Comparison of ENCODE assay signal across 17 cellular contexts in genomic region chr10:113111260-113111659, GRCh38.
DNase-seq lines count a peak whose midpoint lies in the region; FAIRE-seq and TF ChIP-seq lines count a peak whose summit lies in the region.
"Had no signal": no experiment of that assay in that cellular context is flagged by ENCODE, and none has a peak within 500 bp of the region (broad histone marks: within the 10 kb centered on the region; RNA-seq: fewer than 3 reads in every experiment).

No MANE protein-coding gene starts in this region.

- no TSS peak for BruUV-seq in mammary epithelial cell (replicated peaks; lab: Mats Ljungman, UMichigan)

- no peak overlapping the region for H3K18ac ChIP-seq in mesenchymal stem cell (ENCODE audit: low read depth in 1 of 2, low read length in 2 of 2)

- H3K9ac ChIP-seq in mammary epithelial cell (ENCODE audit: insufficient read depth, low read length) (no peak overlapping the region), keratinocyte (ENCODE audit: control insufficient read depth, extremely low read depth, insufficient read depth, low read length) (no peak overlapping the region), subcutaneous abdominal adipose tissue (ENCODE audit: low read length in 5 of 5) (no peak overlapping the region), mesenchymal stem cell (ENCODE audit: low read length) (no peak overlapping the region)
- H3K9ac ChIP-seq: BLaER1 had no signal

- WGBS in mammary epithelial cell (ENCODE audit: low coverage, missing lambda C conversion rate): 97% methylated on average over 3 of the region's 3 CpGs
- 99% methylated on average over 3 of the region's 3 CpGs for whole genome bisulfite sequencing in mesenchymal stem cell

- H2AK5ac ChIP-seq in mesenchymal stem cell (ENCODE audit: low read length, severe bottlenecking): no peak overlapping the region

- H4K20me1 ChIP-seq in mammary epithelial cell (ENCODE audit: insufficient read depth, low read length): no peaks in the 10 kb centered on the region
- no peaks in the 10 kb centered on the region for H4K20me1 ChIP-seq in keratinocyte (ENCODE audit: control insufficient read depth, extremely low read depth, insufficient read depth, low read length)

- dilution Hi-C loops in mammary epithelial cell (cut with HindIII; ENCODE audit: low sequenced_read_pairs): no loop called here
- dilution Hi-C loops in keratinocyte (cut with MboI; ENCODE audit: extremely low pct_ligation_motif_present, low sequenced_read_pairs): no loop called here

- H3K4me3 ChIP-seq in breast epithelium (no peak overlapping the region), mammary epithelial cell (replicated peaks in 1 of 3; ENCODE audit: insufficient read depth in 1 of 3, low read depth in 2 of 3, low read length in 3 of 3) (no peak overlapping the region), keratinocyte (ENCODE audit: control insufficient read depth in 2 of 3, extremely low read depth in 1 of 3, insufficient read depth in 2 of 3, low read depth in 1 of 3, low read length in 3 of 3) (no peak overlapping the region), subcutaneous abdominal adipose tissue (ENCODE audit: low read depth in 1 of 5, low read length in 5 of 5) (no peak overlapping the region), mesenchymal stem cell (ENCODE audit: insufficient read depth in 1 of 2, low read depth in 1 of 2, low read length in 2 of 2) (no peak overlapping the region)
- H3K4me3 ChIP-seq: BLaER1 had no signal

- H3K36me3 ChIP-seq in breast epithelium (no peaks in the 10 kb centered on the region), mammary epithelial cell (ENCODE audit: insufficient read depth, low read length) (no peaks in the 10 kb centered on the region), keratinocyte (ENCODE audit: control insufficient read depth in 2 of 2, extremely low read depth in 1 of 2, insufficient read depth in 2 of 2, low read length in 2 of 2) (no peaks in the 10 kb centered on the region), subcutaneous abdominal adipose tissue (ENCODE audit: control insufficient read depth in 5 of 5, insufficient read depth in 5 of 5, low read length in 5 of 5) (no peaks in the 10 kb centered on the region), mesenchymal stem cell (ENCODE audit: control insufficient read depth in 1 of 2, insufficient read depth in 2 of 2, low read depth in 1 of 2, low read length in 2 of 2) (no peaks in the 10 kb centered on the region)

- H3K27ac ChIP-seq in breast epithelium (peak overlapping the region; percentile 19 to 54), mammary epithelial cell (ENCODE audit: insufficient read depth, low read depth, low read length) (no peak overlapping the region), keratinocyte (ENCODE audit: control insufficient read depth, insufficient read depth, low read length) (no peak overlapping the region), subcutaneous abdominal adipose tissue (ENCODE audit: low read depth, low read length) (peak overlapping the region; percentile 31), mesenchymal stem cell (ENCODE audit: low read length, poor library complexity, severe bottlenecking) (no peak overlapping the region), caudate nucleus (ENCODE audit: low read depth, low read length) (no peak overlapping the region)
- H3K27ac ChIP-seq: 22Rv1, BLaER1 had no signal

- no peaks in the 10 kb centered on the region for H3K9me1 ChIP-seq in keratinocyte (ENCODE audit: control insufficient read depth, extremely low read depth, insufficient read depth, low read length)

- no peak overlapping the region for H4K91ac ChIP-seq in mesenchymal stem cell (ENCODE audit: low read length)

- no peaks in the 10 kb centered on the region for H3K9me3 ChIP-seq in breast epithelium
- no peaks in the 10 kb centered on the region for H3K9me3 ChIP-seq in mammary epithelial cell (replicated peaks; ENCODE audit: insufficient read depth, low read length)
- H3K9me3 ChIP-seq in keratinocyte (ENCODE audit: control insufficient read depth, low read depth, low read length): no peaks in the 10 kb centered on the region
- H3K9me3 ChIP-seq in subcutaneous abdominal adipose tissue (ENCODE audit: control insufficient read depth in 5 of 5, low read length in 5 of 5): no peaks in the 10 kb centered on the region
- H3K9me3 ChIP-seq in mesenchymal stem cell (ENCODE audit: control insufficient read depth, low read length): no peaks in the 10 kb centered on the region
- H3K9me3 ChIP-seq: BLaER1 had no signal

- H3K79me2 ChIP-seq in mammary epithelial cell (ENCODE audit: insufficient read depth, low read length) (peaks cover 16% of the 10 kb centered on the region), keratinocyte (ENCODE audit: control insufficient read depth, insufficient read depth, low read length) (no peaks in the 10 kb centered on the region)

- no peak for TF ChIP-seq CTCF in breast epithelium (IDR thresholded peaks at IDR 0.05)
- TF ChIP-seq CTCF in mammary epithelial cell (conservative IDR thresholded peaks at IDR 0.05 in 1 of 2, IDR thresholded peaks at IDR 0.05 in 1 of 2; ENCODE audit: extremely low read depth in 1 of 2, insufficient read depth in 1 of 2, low read depth in 1 of 2, low read length in 2 of 2): no peak
- TF ChIP-seq CTCF in keratinocyte (optimal IDR thresholded peaks at IDR 0.05 in 1 of 3, IDR thresholded peaks at IDR 0.05 in 1 of 3, conservative IDR thresholded peaks at IDR 0.05 in 1 of 3; ENCODE audit: extremely low read depth in 1 of 3, insufficient read depth in 2 of 3, low read length in 3 of 3): no peak

- H3K23ac ChIP-seq in mesenchymal stem cell (ENCODE audit: low read length in 2 of 2): no peak overlapping the region

- H2AFZ ChIP-seq in mammary epithelial cell (ENCODE audit: low read depth, low read length): no peak overlapping the region
- no peak overlapping the region for H2AFZ ChIP-seq in keratinocyte (ENCODE audit: control insufficient read depth, low read length)
- no peak overlapping the region for H2AFZ ChIP-seq in mesenchymal stem cell (ENCODE audit: low read depth, low read length)

- no peak overlapping the region for H4K8ac ChIP-seq in mesenchymal stem cell (ENCODE audit: low read length)

- H3K4me2 ChIP-seq in mammary epithelial cell (ENCODE audit: insufficient read depth, low read depth, low read length) (no peak overlapping the region), keratinocyte (ENCODE audit: control insufficient read depth, extremely low read depth, insufficient read depth, low read depth, low read length) (no peak overlapping the region), mesenchymal stem cell (ENCODE audit: low read length, poor library complexity, severe bottlenecking) (no peak overlapping the region)
- H3K4me2 ChIP-seq: BLaER1 had no signal

- CTCF ChIA-PET in mammary epithelial cell (lab: Charles Lee; ENCODE audit: low non-redundant PET): interaction anchor here (0.6 kb wide), 1 partner anchor 24 kb away, joined by 3 read pairs; no protein-coding TSS in a partner anchor

- no peak overlapping the region for H2BK15ac ChIP-seq in mesenchymal stem cell (ENCODE audit: low read depth, poor library complexity, severe bottlenecking)

- H3K4me1 ChIP-seq in breast epithelium (peaks cover 0 to 3% of the 10 kb centered on the region in 2 donors), mammary epithelial cell (ENCODE audit: insufficient read depth, low read length) (peaks cover 7% of the 10 kb centered on the region), keratinocyte (ENCODE audit: control insufficient read depth, extremely low read depth, insufficient read depth, low read length) (peaks cover 8% of the 10 kb centered on the region), subcutaneous abdominal adipose tissue (ENCODE audit: control insufficient read depth in 5 of 5, insufficient read depth in 5 of 5, low read length in 5 of 5) (peaks cover 2 to 32% (median 25%) of the 10 kb centered on the region in 5 donors), mesenchymal stem cell (ENCODE audit: control insufficient read depth, insufficient read depth, low read depth, low read length) (peaks cover 13% of the 10 kb centered on the region)
- H3K4me1 ChIP-seq: BLaER1 had no signal

- no peaks in the 10 kb centered on the region for H3K27me3 ChIP-seq in breast epithelium
- H3K27me3 ChIP-seq in mammary epithelial cell (ENCODE audit: insufficient read depth, low read length): no peaks in the 10 kb centered on the region
- no peaks in the 10 kb centered on the region for H3K27me3 ChIP-seq in keratinocyte (ENCODE audit: control insufficient read depth, extremely low read depth, insufficient read depth, low read length)
- no peaks in the 10 kb centered on the region for H3K27me3 ChIP-seq in subcutaneous abdominal adipose tissue (ENCODE audit: control insufficient read depth in 5 of 5, insufficient read depth in 4 of 5, low read length in 5 of 5)
- no peaks in the 10 kb centered on the region for H3K27me3 ChIP-seq in mesenchymal stem cell (ENCODE audit: control insufficient read depth in 1 of 2, insufficient read depth in 1 of 2, low read length in 2 of 2)
- H3K27me3 ChIP-seq: BLaER1 had no signal

- no peak for DNase-seq in breast epithelium (ENCODE audit: low spot score in 2 of 2)
- DNase-seq in mammary epithelial cell: no peak
- no peak for DNase-seq in keratinocyte (ENCODE audit: low read depth, low spot score)
- no peak for DNase-seq in mesenchymal stem cell
- DNase-seq in COR-L47 (lab: John Stamatoyannopoulos, UW): no peak
- DNase-seq in caudate nucleus (lab: John Stamatoyannopoulos, UW): no peak
- DNase-seq: Calu3; CD4-positive, alpha-beta memory T cell; DMS79 treated with DMSO at 0.1 percent for 48 hours; GF-D8; GOT3; H7; HFFc6 had no signal

- in situ Hi-C loops in mammary epithelial cell (cut with MboI; ENCODE audit: low sequenced_read_pairs in 2 of 2): no loop called here

- no peak overlapping the region for H2BK120ac ChIP-seq in mesenchymal stem cell (ENCODE audit: low read depth, low read length)

- no peak overlapping the region for H3K4ac ChIP-seq in mesenchymal stem cell (ENCODE audit: low read depth in 1 of 2, low read length in 2 of 2)

- intact Hi-C loops in breast epithelium (cut with DNase I; ENCODE audit: low total_unique reads): no loop called here
- intact Hi-C loops in mammary epithelial cell (cut with micrococcal nuclease): no loop called here

- H2BK12ac ChIP-seq in mesenchymal stem cell (ENCODE audit: low read length in 2 of 2): no peak overlapping the region

- H2BK5ac ChIP-seq in mesenchymal stem cell (ENCODE audit: low read depth, low read length, poor library complexity, severe bottlenecking): no peak overlapping the region

- H3K79me1 ChIP-seq in mesenchymal stem cell (replicated peaks; ENCODE audit: low read length, poor library complexity, severe bottlenecking): peaks cover 27% of the 10 kb centered on the region

- peak; percentile 55 for FAIRE-seq in keratinocyte (lab: Jason Lieb, UNC)
- FAIRE-seq: HTR-8/SVneo had no signal

- H3K14ac ChIP-seq in mesenchymal stem cell (ENCODE audit: low read length in 2 of 2): no peak overlapping the region

- no peak for TF ChIP-seq POLR2A in breast epithelium (IDR thresholded peaks at IDR 0.05)

Comparison
In these comparisons a context has a peak if more than half of its experiments do, and no peak if none do; other contexts are left out.
1. H3K27ac ChIP-seq: peak in breast epithelium (2 of 2) and subcutaneous abdominal adipose tissue (single experiment); none in mammary epithelial cell (single experiment), keratinocyte (single experiment), mesenchymal stem cell (single experiment) and caudate nucleus (single experiment).